8 cellular contexts compared by ENCODE assay signal in the genomic region with DNA sequence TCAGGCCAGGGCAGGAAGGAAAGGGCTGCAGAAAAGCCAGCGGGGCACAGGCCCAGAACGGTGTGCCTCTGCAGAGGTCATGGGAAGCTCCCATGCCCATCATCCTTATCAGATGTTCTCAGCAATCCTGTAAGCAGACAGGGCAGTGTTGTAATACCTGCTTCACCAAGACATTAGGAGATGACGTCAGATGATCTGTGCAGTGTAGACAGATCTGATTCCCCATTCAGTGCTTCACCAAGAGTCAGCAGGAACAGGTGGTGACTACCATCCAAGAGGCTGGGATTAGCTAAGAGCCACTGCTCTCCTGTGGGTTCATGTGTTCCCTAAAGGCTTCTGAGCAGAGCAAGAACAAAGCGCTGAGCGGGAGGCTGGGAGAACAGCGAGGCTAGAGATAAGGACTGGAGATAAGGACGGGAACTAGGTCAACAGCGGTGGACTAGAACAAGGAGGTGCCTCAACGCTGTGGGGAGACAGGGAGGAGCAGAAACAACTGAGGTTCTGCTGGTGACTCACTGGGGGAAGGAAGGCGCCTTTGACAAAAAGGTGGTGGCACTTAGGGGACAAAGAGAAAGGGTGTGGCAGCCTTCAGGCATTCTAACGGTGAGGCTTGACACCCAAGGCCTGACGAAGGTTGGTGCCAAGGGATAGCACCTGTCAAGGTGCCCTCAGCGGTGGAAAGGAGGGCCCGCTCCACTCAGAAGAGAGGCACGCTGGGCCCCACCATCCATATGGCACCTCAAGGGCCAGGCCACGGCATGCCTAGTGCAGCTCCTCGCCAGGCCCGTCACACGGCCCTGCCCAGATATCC. TPM values are rescaled to one million over a fixed set of nuclear protein-coding genes. Genes with fewer than 3 reads are reported as not detected.
DNase-seq lines count a peak whose midpoint lies in the region; ATAC-seq and TF ChIP-seq lines count a peak whose summit lies in the region.
"Had no signal": no experiment of that assay in that cellular context is flagged by ENCODE, and none has a peak within 500 bp of the region (broad histone marks: within the 10 kb centered on the region; RNA-seq: fewer than 3 reads in every experiment).

No MANE protein-coding gene starts in this region.

- H3K9me3 Mint-ChIP-seq in effector memory CD8-positive, alpha-beta T cell, result no peaks in the 10 kb centered on the region

- H3K4me1 ChIP-seq in osteoblast (ENCODE audit: insufficient read depth, low read length), result peaks cover 20% of the 10 kb centered on the region

- TF ChIP-seq CTCF in NB4 (IDR thresholded peaks at IDR 0.05; ENCODE audit: low read depth, low read length), result no peak
- TF ChIP-seq CTCF in osteoblast (IDR thresholded peaks at IDR 0.05; ENCODE audit: extremely low read depth, low read depth, low read length), result no peak

- no peaks in the 10 kb centered on the region for H3K9me3 ChIP-seq in osteoblast (ENCODE audit: low read depth, low read length)

- TF ChIP-seq POLR2A in NB4 (IDR thresholded peaks at IDR 0.05; ENCODE audit: extremely low read depth, insufficient read length), result no peak

- intact Hi-C loops in sciatic nerve (cut with DNase I), result no loop called here

- H3K27me3 Mint-ChIP-seq in effector memory CD8-positive, alpha-beta T cell, result no peaks in the 10 kb centered on the region

- peaks cover 46% of the 10 kb centered on the region for H3K36me3 Mint-ChIP-seq in effector memory CD8-positive, alpha-beta T cell (ENCODE audit: insufficient read depth)

- H2AFZ ChIP-seq in osteoblast (ENCODE audit: low read length), result no peak overlapping the region

- H3K36me3 ChIP-seq in osteoblast (ENCODE audit: insufficient read depth, low read length), result no peaks in the 10 kb centered on the region

- peak overlapping the region; percentile 81 to 83 for H3K4me3 Mint-ChIP-seq in effector memory CD8-positive, alpha-beta T cell

- H3K27ac ChIP-seq in osteoblast (ENCODE audit: low read depth, low read length), result peak overlapping the region; percentile 31
- H3K27ac ChIP-seq: SK-N-MC had no signal

- DNase-seq in NB4 (ENCODE audit: low read depth), result peak; percentile 88
- peak; percentile 24 to 53 for DNase-seq in activated CD4-positive, alpha-beta T cell treated with anti-CD3 and anti-CD28 coated beads, Interleukin-2, amount 50 U/mL, for 24 hours (ENCODE audit: low read depth in 1 of 2, low spot score in 1 of 2)
- DNase-seq in effector memory CD8-positive, alpha-beta T cell, result peak; percentile 73 to 79 (median 76)
- no peak for DNase-seq in osteoblast (ENCODE audit: insufficient read length, low spot score, missing footprints)
- no peak for DNase-seq in sciatic nerve (ENCODE audit: low spot score)

- H3K4me2 ChIP-seq in osteoblast (ENCODE audit: insufficient read depth, low read length), result no peak overlapping the region

- peak; percentile 74 for ATAC-seq in effector memory CD8-positive, alpha-beta T cell (replicated peaks)
- ATAC-seq in GM19395 (IDR thresholded peaks at IDR 0.05; ENCODE audit: unreplicated experiment), result no peak
- ATAC-seq in sciatic nerve, result no peak
- no peak for ATAC-seq in GM18517 (IDR thresholded peaks at IDR 0.05; ENCODE audit: unreplicated experiment)

- no peaks in the 10 kb centered on the region for H3K27me3 ChIP-seq in osteoblast (ENCODE audit: insufficient read depth, low read length)

- peaks cover 96% of the 10 kb centered on the region for H3K79me2 ChIP-seq in osteoblast (ENCODE audit: insufficient read depth, low read length)

- peaks cover 91% of the 10 kb centered on the region for H4K20me1 ChIP-seq in osteoblast (ENCODE audit: insufficient read depth, low read length)

- H3K4me3 ChIP-seq in NB4 (ENCODE audit: low read depth, low read length) (no peak overlapping the region), osteoblast (ENCODE audit: insufficient read depth, low read length) (no peak overlapping the region)
- H3K4me3 ChIP-seq: SK-N-MC had no signal

- H3K4me1 Mint-ChIP-seq in effector memory CD8-positive, alpha-beta T cell (ENCODE audit: low read depth in 2 of 2), result peaks cover 81 to 89% of the 10 kb centered on the region in 2 donors

- peak overlapping the region; percentile 98 to 100 for H3K27ac Mint-ChIP-seq in effector memory CD8-positive, alpha-beta T cell

RNA-seq across cellular contexts. Expression of gene CCDC12, which starts 28.4 kb away (rescaled TPM):
- total RNA-seq in osteoblast (17.4 and 20.6 TPM in 2 replicates), sciatic nerve (40.9 TPM)

RNA-seq across cellular contexts. Expression of gene NBEAL2, which starts 31.3 kb away (rescaled TPM):
- 2.1 and 4.3 TPM in 2 replicates for total RNA-seq in osteoblast
- 44.0 TPM for total RNA-seq in sciatic nerve

Comparison
In these comparisons a context has a peak if more than half of its experiments do, and no peak if none do; other contexts are left out.
1. DNase-seq: peak in NB4 (single experiment), activated CD4-positive, alpha-beta T cell treated with anti-CD3 and anti-CD28 coated beads, Interleukin-2, amount 50 U/mL, for 24 hours (2 of 2) and effector memory CD8-positive, alpha-beta T cell (3 of 3); none in osteoblast (single experiment) and sciatic nerve (single experiment).